15 cellular contexts compared by ENCODE assay signal in the genomic region with DNA sequence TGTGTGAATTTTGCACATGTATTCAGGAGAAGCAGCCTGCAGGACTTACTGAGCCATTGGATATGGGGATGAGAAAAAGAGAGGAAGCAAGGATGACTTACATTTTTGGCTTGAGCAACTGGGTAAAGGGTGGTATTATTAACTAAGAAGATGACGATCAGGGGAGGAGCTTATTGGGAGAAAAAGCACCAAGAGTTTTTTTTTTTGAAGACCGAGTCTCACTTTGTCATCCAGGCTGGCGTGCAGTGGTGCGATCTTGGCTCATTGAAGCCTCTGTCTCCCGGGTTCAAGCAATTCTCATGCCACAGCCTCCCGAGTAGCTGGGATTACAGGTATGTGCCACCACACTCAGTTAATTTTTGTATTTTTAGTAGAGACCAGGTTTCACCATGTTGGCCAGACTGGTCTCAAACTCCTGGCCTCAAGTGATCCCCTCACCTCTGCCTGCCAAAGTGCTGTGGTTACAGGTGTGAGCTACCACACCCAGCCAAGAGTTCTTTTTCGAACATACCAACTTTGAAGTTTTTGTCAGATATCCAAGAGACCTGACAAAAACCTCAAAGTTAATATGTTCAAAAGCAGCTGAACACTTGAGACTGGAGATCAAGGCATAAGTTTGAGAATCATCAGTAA. TPM values are rescaled to one million over a fixed set of nuclear protein-coding genes. Genes with fewer than 3 reads are reported as not detected.
DNase-seq lines count a peak whose midpoint lies in the region; ATAC-seq and TF ChIP-seq lines count a peak whose summit lies in the region.
"Had no signal": no experiment of that assay in that cellular context is flagged by ENCODE, and none has a peak within 500 bp of the region (broad histone marks: within the 10 kb centered on the region; RNA-seq: fewer than 3 reads in every experiment).

No MANE protein-coding gene starts in this region.

- no TSS peak for BruUV-seq in Calu3 (replicated peaks; lab: Mats Ljungman, UMichigan)

- intact Hi-C loops in CD4-positive, alpha-beta memory T cell (cut with micrococcal nuclease), result loop anchor here (1.0 to 2.0 kb wide), 3 partner anchors 9 to 16 kb away; partner anchors contain the start of gene SH3BP5
- intact Hi-C loops in Calu3 (cut with micrococcal nuclease; ENCODE audit: unreplicated experiment), result no loop called here

- peak overlapping the region; percentile 75 to 93 (median 86) for H3K4me3 Mint-ChIP-seq in CD4-positive, alpha-beta memory T cell
- no peak overlapping the region for H3K4me3 Mint-ChIP-seq in Calu3 (ENCODE audit: low read depth, unreplicated experiment)
- H3K4me3 Mint-ChIP-seq: stimulated activated naive CD8-positive, alpha-beta T cell treated with anti-CD3 and anti-CD28 coated beads, Interleukin-15, amount 100 ng/mL, for 72 hours had no signal

- no peaks in the 10 kb centered on the region for H3K79me2 ChIP-seq in GM23248 (ENCODE audit: insufficient read depth)

- no peak overlapping the region for H2BK15ac ChIP-seq in mesenchymal stem cell (ENCODE audit: low read depth, poor library complexity, severe bottlenecking)

- H3K9ac ChIP-seq in GM23248 (no peak overlapping the region), mesenchymal stem cell (ENCODE audit: low read length) (no peak overlapping the region)

- no peak overlapping the region for H4K8ac ChIP-seq in mesenchymal stem cell (ENCODE audit: low read length)

- peak overlapping the region; percentile 37 for H3K27ac ChIP-seq in CD4-positive, alpha-beta memory T cell (ENCODE audit: low read depth, low read length)
- no peak overlapping the region for H3K27ac ChIP-seq in GM23248
- peak overlapping the region; percentile 65 for H3K27ac ChIP-seq in VCaP
- no peak overlapping the region for H3K27ac ChIP-seq in mesenchymal stem cell (ENCODE audit: low read length, poor library complexity, severe bottlenecking)
- H3K27ac ChIP-seq: breast epithelium had no signal

- no peak overlapping the region for H2AK5ac ChIP-seq in mesenchymal stem cell (ENCODE audit: low read length, severe bottlenecking)

- no peaks in the 10 kb centered on the region for H3K27me3 Mint-ChIP-seq in CD4-positive, alpha-beta memory T cell
- peaks cover 21% of the 10 kb centered on the region for H3K27me3 Mint-ChIP-seq in Calu3 (ENCODE audit: unreplicated experiment)
- H3K27me3 Mint-ChIP-seq: stimulated activated naive CD8-positive, alpha-beta T cell treated with anti-CD3 and anti-CD28 coated beads, Interleukin-15, amount 100 ng/mL, for 72 hours had no signal

- H3K4me2 ChIP-seq in GM23248 (ENCODE audit: unreplicated experiment), result no peak overlapping the region
- H3K4me2 ChIP-seq in mesenchymal stem cell (ENCODE audit: low read length, poor library complexity, severe bottlenecking), result no peak overlapping the region

- no peak overlapping the region for H3K23ac ChIP-seq in mesenchymal stem cell (ENCODE audit: low read length in 2 of 2)

- CTCF ChIA-PET in CD4-positive, alpha-beta memory T cell (lab: Charles Lee; ENCODE audit: partially characterized antibody), result interaction anchor here (0.7 to 6.6 kb wide), 10 partner anchors 8 to 79 kb away, joined by 3 to 51 read pairs (median 8); partner anchors contain the start of gene SH3BP5
- CTCF ChIA-PET in Calu3 (lab: Charles Lee), result no interaction called here

- no peak for TF ChIP-seq CTCF in VCaP (conservative IDR thresholded peaks at IDR 0.05)
- no peak for TF ChIP-seq CTCF in Calu3 (IDR thresholded peaks at IDR 0.05; ENCODE audit: unreplicated experiment)

- H3K27ac Mint-ChIP-seq in CD4-positive, alpha-beta memory T cell, result peak overlapping the region; percentile 91 to 99 (median 97)
- no peak overlapping the region for H3K27ac Mint-ChIP-seq in Calu3 (ENCODE audit: unreplicated experiment)
- H3K27ac Mint-ChIP-seq: stimulated activated naive CD8-positive, alpha-beta T cell treated with anti-CD3 and anti-CD28 coated beads, Interleukin-15, amount 100 ng/mL, for 72 hours had no signal

- peaks cover 75% of the 10 kb centered on the region for H3K4me1 ChIP-seq in CD4-positive, alpha-beta memory T cell (ENCODE audit: insufficient read depth, low read length)
- H3K4me1 ChIP-seq in GM23248 (ENCODE audit: insufficient read depth) (no peaks in the 10 kb centered on the region), mesenchymal stem cell (ENCODE audit: control insufficient read depth, insufficient read depth, low read depth, low read length) (no peaks in the 10 kb centered on the region)
- H3K4me1 ChIP-seq: breast epithelium had no signal

- POLR2A ChIA-PET in CD4-positive, alpha-beta memory T cell (lab: Charles Lee; ENCODE audit: partially characterized antibody), result interaction anchor here (0.5 to 4.8 kb wide), 18 partner anchors 9 to 255 kb away, joined by 3 to 47 read pairs (median 6); partner anchors contain the start of genes BTD and SH3BP5

- H2AFZ ChIP-seq in GM23248 (no peak overlapping the region), mesenchymal stem cell (ENCODE audit: low read depth, low read length) (no peak overlapping the region)

- no peak overlapping the region for H3K18ac ChIP-seq in mesenchymal stem cell (ENCODE audit: low read depth in 1 of 2, low read length in 2 of 2)

- H3K9me2 ChIP-seq in GM23248 (ENCODE audit: insufficient read depth), result no peaks in the 10 kb centered on the region

- H2BK120ac ChIP-seq in mesenchymal stem cell (ENCODE audit: low read depth, low read length), result no peak overlapping the region

- H4K20me1 ChIP-seq in GM23248 (ENCODE audit: insufficient read depth), result no peaks in the 10 kb centered on the region

- H3K79me1 ChIP-seq in mesenchymal stem cell (replicated peaks; ENCODE audit: low read length, poor library complexity, severe bottlenecking), result no peaks in the 10 kb centered on the region

- peaks cover 45 to 85% (median 68%) of the 10 kb centered on the region in 4 donors for H3K4me1 Mint-ChIP-seq in CD4-positive, alpha-beta memory T cell
- peaks cover 8% of the 10 kb centered on the region for H3K4me1 Mint-ChIP-seq in Calu3 (ENCODE audit: low read depth, unreplicated experiment)

- H3K4ac ChIP-seq in mesenchymal stem cell (ENCODE audit: low read depth in 1 of 2, low read length in 2 of 2), result no peak overlapping the region

- no peaks in the 10 kb centered on the region for H3K9me3 ChIP-seq in CD4-positive, alpha-beta memory T cell (ENCODE audit: control insufficient read depth in 1 of 2, low read length in 2 of 2)
- H3K9me3 ChIP-seq in GM23248 (ENCODE audit: low read depth) (no peaks in the 10 kb centered on the region), mesenchymal stem cell (ENCODE audit: control insufficient read depth, low read length) (no peaks in the 10 kb centered on the region)

- peak; percentile 70 to 77 (median 71) for DNase-seq in CD4-positive, alpha-beta memory T cell
- peak; percentile 21 for DNase-seq in GM23248
- DNase-seq in mesenchymal stem cell, result no peak
- DNase-seq in Calu3, result no peak
- no peak for DNase-seq in GM03348 (ENCODE audit: low spot score)
- DNase-seq: activated naive CD4-positive, alpha-beta T cell; C1 segment of cervical spinal cord; left colon; NCI-H187 treated with DMSO at 0.1 percent for 48 hours; NCI-H524 treated with DMSO at 0.1 percent for 48 hours; stimulated activated CD4-positive, alpha-beta T cell treated with anti-CD3 and anti-CD28 coated beads, Interleukin-12 subunit alpha, Interleukin-12 subunit beta, amount 100 ng/mL, for 4 hours; stimulated activated naive CD8-positive, alpha-beta T cell treated with anti-CD3 and anti-CD28 coated beads, Interleukin-15, amount 100 ng/mL, for 72 hours had no signal

- ATAC-seq in HG03135 (IDR thresholded peaks at IDR 0.05; ENCODE audit: unreplicated experiment), result no peak
- ATAC-seq: left colon; stimulated activated naive CD8-positive, alpha-beta T cell treated with anti-CD3 and anti-CD28 coated beads, Interleukin-15, amount 100 ng/mL, for 72 hours had no signal

- no peaks in the 10 kb centered on the region for H3K27me3 ChIP-seq in CD4-positive, alpha-beta memory T cell (ENCODE audit: insufficient read depth, low read length)
- 0 out of 2 replicates have a peak, but pooled peaks cover 4% of the 10 kb centered on the region for H3K27me3 ChIP-seq in GM23248 (replicated peaks; ENCODE audit: insufficient read depth)
- peaks cover 0 to 21% of the 10 kb centered on the region in 2 experiments for H3K27me3 ChIP-seq in mesenchymal stem cell (ENCODE audit: control insufficient read depth in 1 of 2, insufficient read depth in 1 of 2, low read length in 2 of 2)
- H3K27me3 ChIP-seq: breast epithelium had no signal

- peaks cover 2 to 5% of the 10 kb centered on the region in 2 donors for H3K36me3 Mint-ChIP-seq in CD4-positive, alpha-beta memory T cell
- no peaks in the 10 kb centered on the region for H3K36me3 Mint-ChIP-seq in Calu3 (ENCODE audit: insufficient read depth, unreplicated experiment)

- peak overlapping the region; percentile 44 for H2BK5ac ChIP-seq in mesenchymal stem cell (ENCODE audit: low read depth, low read length, poor library complexity, severe bottlenecking)

- no peaks in the 10 kb centered on the region for H3K36me3 ChIP-seq in CD4-positive, alpha-beta memory T cell (ENCODE audit: insufficient read depth, low read length)
- H3K36me3 ChIP-seq in GM23248 (ENCODE audit: low read depth), result no peaks in the 10 kb centered on the region
- H3K36me3 ChIP-seq in mesenchymal stem cell (ENCODE audit: control insufficient read depth in 1 of 2, insufficient read depth in 2 of 2, low read depth in 1 of 2, low read length in 2 of 2), result no peaks in the 10 kb centered on the region
- H3K36me3 ChIP-seq: breast epithelium had no signal

- peak overlapping the region; percentile 8 to 20 for H3K4me3 ChIP-seq in CD4-positive, alpha-beta memory T cell (ENCODE audit: low read length in 2 of 2)
- H3K4me3 ChIP-seq in GM23248 (no peak overlapping the region), mesenchymal stem cell (ENCODE audit: insufficient read depth in 1 of 2, low read depth in 1 of 2, low read length in 2 of 2) (no peak overlapping the region)
- H3K4me3 ChIP-seq: breast epithelium had no signal

- in situ Hi-C loops in GM23248 (cut with MboI), result no loop called here

- H3F3A ChIP-seq in GM23248 (ENCODE audit: insufficient read depth), result no peaks in the 10 kb centered on the region

- H3K14ac ChIP-seq in mesenchymal stem cell (ENCODE audit: low read length in 2 of 2), result no peak overlapping the region

- peaks cover 0 to 17% (median 9%) of the 10 kb centered on the region in 8 donors for H3K9me3 Mint-ChIP-seq in CD4-positive, alpha-beta memory T cell
- H3K9me3 Mint-ChIP-seq in Calu3 (ENCODE audit: low read depth, unreplicated experiment), result no peaks in the 10 kb centered on the region

- WGBS in GM23248 (ENCODE audit: low coverage in 1 of 2, low lambda C conversion rate in 2 of 2, missing lambda C conversion rate in 2 of 2), 2 experiments, result 83 to 85% methylated on average over 7 of the region's 7 CpGs
- WGBS in mesenchymal stem cell, result 92% methylated on average over 6 of the region's 7 CpGs

- no peak overlapping the region for H2BK12ac ChIP-seq in mesenchymal stem cell (ENCODE audit: low read length in 2 of 2)

- no peak overlapping the region for H4K91ac ChIP-seq in mesenchymal stem cell (ENCODE audit: low read length)

RNA-seq across cellular contexts. Expression of gene SH3BP5, which starts 14.8 kb away (rescaled TPM):
- 10 to 100 TPM; 55.8 to 56.9 TPM for total RNA-seq in CD4-positive, alpha-beta memory T cell
- 100 to 1,000 TPM in 1 of 2 donors, 10 to 100 TPM in 1; 48.2 to 118 TPM for polyA plus RNA-seq in CD4-positive, alpha-beta memory T cell
- 39.2 and 69.2 TPM in 2 replicates for total RNA-seq in GM23248 (2014; rRNA removed; shearing (Covaris generic))
- 35.9 and 37.8 TPM in 2 replicates for polyA plus RNA-seq in GM23248 (2016; fragmentation: Nextera tagmentation; extraction: Ambion mirVana)
- 8.4 TPM for polyA plus RNA-seq in mesenchymal stem cell (2013, experiment 1 of 2)
- polyA plus RNA-seq in mesenchymal stem cell (2013, experiment 2 of 2), result 8.4 TPM
- total RNA-seq in Calu3 (2022), result 4.0 and 4.2 TPM in 2 replicates

Comparison
In these comparisons a context has a peak if more than half of its experiments do, and no peak if none do; other contexts are left out.
1. DNase-seq: peak in CD4-positive, alpha-beta memory T cell (5 of 5) and GM23248 (single experiment); none in mesenchymal stem cell (single experiment), Calu3 (single experiment) and GM03348 (single experiment).
2. H3K27ac ChIP-seq: peak in CD4-positive, alpha-beta memory T cell (single experiment) and VCaP (single experiment); none in GM23248 (single experiment) and mesenchymal stem cell (single experiment).
3. H3K4me3 ChIP-seq: peak in CD4-positive, alpha-beta memory T cell (2 of 2); none in GM23248 (single experiment) and mesenchymal stem cell (0 of 2).